18 cellular contexts compared by ENCODE assay signal in genomic region chr12:122687091-122687490, GRCh38. TPM values are rescaled to one million over a fixed set of nuclear protein-coding genes. Genes with fewer than 3 reads are reported as not detected.
A peak's percentile ranks its signal among the peaks of the same experiment; 100 is the strongest.
DNase-seq lines count a peak whose midpoint lies in the region; ATAC-seq and TF ChIP-seq lines count a peak whose summit lies in the region.
"Had no signal": no experiment of that assay in that cellular context is flagged by ENCODE, and none has a peak within 500 bp of the region (broad histone marks: within the 10 kb centered on the region; RNA-seq: fewer than 3 reads in every experiment).

No MANE protein-coding gene starts in this region.

- no peaks in the 10 kb centered on the region for H3K79me2 ChIP-seq in MM.1S (ENCODE audit: low read length)

- no peaks in the 10 kb centered on the region for H3K9me3 ChIP-seq in MM.1S (replicated peaks; ENCODE audit: insufficient read depth, low read length)

- no peak for TF ChIP-seq CTCF in lower leg skin (IDR thresholded peaks at IDR 0.05)
- no peak for TF ChIP-seq CTCF in MM.1S (IDR thresholded peaks at IDR 0.05; ENCODE audit: low read length)

- 66 to 67% methylated on average over 6 of the region's 6 CpGs for WGBS in lower leg skin, 2 donors

- no peak overlapping the region for H3K27ac ChIP-seq in MM.1S (ENCODE audit: low read length)
- H3K27ac ChIP-seq: C4-2B, PC-9 had no signal

- no peaks in the 10 kb centered on the region for H3K27me3 ChIP-seq in MM.1S (replicated peaks; ENCODE audit: insufficient read depth, low read length)

- TF ChIP-seq POLR2A in lower leg skin (IDR thresholded peaks at IDR 0.05) = no peak

- no peaks in the 10 kb centered on the region for H3K4me1 ChIP-seq in MM.1S (ENCODE audit: low read length)

- no peak overlapping the region for H3K4me3 ChIP-seq in lower leg skin (ENCODE audit: low read depth, poor library complexity, severe bottlenecking)
- no peak overlapping the region for H3K4me3 ChIP-seq in MM.1S (ENCODE audit: low read length)
- H3K4me3 ChIP-seq: PC-9 had no signal

- no peak overlapping the region for H2AFZ ChIP-seq in MM.1S (ENCODE audit: low read length)
- H2AFZ ChIP-seq: PC-9 had no signal

- no peak overlapping the region for H3K9ac ChIP-seq in MM.1S (ENCODE audit: low read length)

- H4K20me1 ChIP-seq in MM.1S (ENCODE audit: insufficient read depth, low read length) = no peaks in the 10 kb centered on the region

- no peaks in the 10 kb centered on the region for H3K9me2 ChIP-seq in MM.1S (replicated peaks; ENCODE audit: insufficient read depth, low read length)

- intact Hi-C loops in lower leg skin (cut with DNase I; ENCODE audit: low total_unique reads) = no loop called here

- H3K4me2 ChIP-seq in MM.1S (ENCODE audit: low read depth, low read length) = no peak overlapping the region
- H3K4me2 ChIP-seq: PC-9 had no signal

- H3K36me3 ChIP-seq in MM.1S (replicated peaks; ENCODE audit: insufficient read depth, low read length) = no peaks in the 10 kb centered on the region

- DNase-seq in DMS79 (lab: John Stamatoyannopoulos, UW) (peak; percentile 62), NCI-H2029 treated with DMSO at 0.1 percent for 48 hours (lab: John Stamatoyannopoulos, UW) (peak; percentile 56), amniotic epithelial cell (ENCODE audit: low read depth) (peak; percentile 94), mucosa of gallbladder (ENCODE audit: low spot score) (peak; percentile 67), lower leg skin (ENCODE audit: low spot score in 2 of 2) (no peak), MM.1S (no peak), NAMALWA (ENCODE audit: low spot score) (no peak)
- DNase-seq: activated CD4-positive, alpha-beta T cell treated with anti-CD3 and anti-CD28 coated beads, Interleukin-2, amount 10 ng/mL, durations not matched to agents 7 days and 5 days; activated T-cell treated with anti-CD3 and anti-CD28 coated beads, Interleukin-2, amount 50 U/mL, for 48 hours; effector memory CD4-positive, alpha-beta T cell; H9; kidney glomerular epithelial cell; NCI-H1048; PC-9 had no signal

- H3F3A ChIP-seq in MM.1S (ENCODE audit: insufficient read depth, low read length) = no peaks in the 10 kb centered on the region

- no peak for ATAC-seq in GM21737 (IDR thresholded peaks at IDR 0.05; ENCODE audit: unreplicated experiment)
- ATAC-seq: natural killer cell treated with Interleukin-12 subunit alpha and Interleukin-12 subunit beta and Interleukin-15 and Interleukin-18, amount 100 ng/mL, for 72 hours had no signal

RNA-seq across cellular contexts. Expression of gene HCAR2, which starts 16.1 kb away (rescaled TPM):
- total RNA-seq in mucosa of gallbladder = not detected
- total RNA-seq in lower leg skin = 10 to 100 TPM; 18.3 to 47.2 (median 22.1) TPM
- total RNA-seq: activated CD4-positive, alpha-beta T cell treated with anti-CD3 and anti-CD28 coated beads, Interleukin-2, amount 10 ng/mL, durations not matched to agents 7 days and 5 days; H9; T-helper 2 cell treated with Interferon-gamma antibody and Interleukin-4, amounts not matched to agents 100 ng/mL and 5 ng/mL, for 36 hours had no signal

RNA-seq across cellular contexts. Expression of gene HCAR3, which starts 29.5 kb away (rescaled TPM):
- total RNA-seq in mucosa of gallbladder = not detected
- 10 to 100 TPM in 2 of 4 donors, 1 to 10 TPM in 2; 3.5 to 15.6 (median 10.2) TPM for total RNA-seq in lower leg skin
- total RNA-seq: activated CD4-positive, alpha-beta T cell treated with anti-CD3 and anti-CD28 coated beads, Interleukin-2, amount 10 ng/mL, durations not matched to agents 7 days and 5 days; H9 had no signal

RNA-seq across cellular contexts. Expression of gene HCAR1, which starts 43.6 kb away (rescaled TPM):
- total RNA-seq in mucosa of gallbladder = 0.20 TPM
- total RNA-seq in lower leg skin = under 1 TPM; 0.15 to 0.39 (median 0.18) TPM
- total RNA-seq: natural killer cell treated with Interleukin-12 subunit alpha and Interleukin-12 subunit beta and Interleukin-15 and Interleukin-18, amount 100 ng/mL, for 72 hours had no signal

Comparison
In these comparisons a context has a peak if more than half of its experiments do, and no peak if none do; other contexts are left out.
1. DNase-seq: peak in DMS79 (single experiment), NCI-H2029 treated with DMSO at 0.1 percent for 48 hours (single experiment), amniotic epithelial cell (single experiment) and mucosa of gallbladder (single experiment); none in lower leg skin (0 of 2), MM.1S (single experiment) and NAMALWA (single experiment).
2. RNA of gene HCAR2, which starts 16.1 kb away (total RNA-seq): 18.3 to 47.2 TPM in lower leg skin; not detected in mucosa of gallbladder (single experiment); every median in the first group is over 10 times any median in the second.